ENCODE assay signal across 18 cellular contexts in genomic region chr4:13635281-13635799, GRCh38. TPM values are rescaled to one million over a fixed set of nuclear protein-coding genes. Genes with fewer than 3 reads are reported as not detected.
DNase-seq lines count a peak whose midpoint lies in the region; ATAC-seq, FAIRE-seq and TF ChIP-seq lines count a peak whose summit lies in the region.
"Had no signal": no experiment of that assay in that cellular context is flagged by ENCODE, and none has a peak within 500 bp of the region (broad histone marks: within the 10 kb centered on the region; RNA-seq: fewer than 3 reads in every experiment).

No MANE protein-coding gene starts in this region.

- H3K9me3 ChIP-seq in HepG2 (ENCODE audit: low read length) (no peaks in the 10 kb centered on the region), right lobe of liver (no peaks in the 10 kb centered on the region), SK-N-SH (no peaks in the 10 kb centered on the region), psoas muscle (no peaks in the 10 kb centered on the region)

- H3K4me1 Mint-ChIP-seq in activated naive CD4-positive, alpha-beta T cell treated with anti-CD3 and anti-CD28 coated beads, Interleukin-2, amount 10 ng/mL, durations not matched to agents 7 days and 5 days, result no peaks in the 10 kb centered on the region
- H3K4me1 Mint-ChIP-seq: CD14-positive monocyte, IgD-negative memory B cell had no signal

- no peak for FAIRE-seq in HepG2 (lab: Jason Lieb, UNC)
- FAIRE-seq: A204.1 had no signal

- no peak for TF ChIP-seq EP300 in HepG2 (IDR thresholded peaks at IDR 0.05; ENCODE audit: low read depth in 2 of 2, low read length in 2 of 2)
- no peak for TF ChIP-seq EP300 in HepG2 (CRISPR knock-in tag; IDR thresholded peaks at IDR 0.05; ENCODE audit: borderline replicate concordance)
- no peak for TF ChIP-seq EP300 in SK-N-SH (IDR thresholded peaks at IDR 0.05; ENCODE audit: borderline replicate concordance in 1 of 2, low read depth in 1 of 2, low read length in 1 of 2)

- no peak overlapping the region for H2AFZ ChIP-seq in HepG2 (ENCODE audit: low read length)
- H2AFZ ChIP-seq in SK-N-SH (ENCODE audit: low read depth), result no peak overlapping the region

- H3K27ac ChIP-seq in HepG2 (ENCODE audit: extremely low read length, insufficient read depth, low read length) (no peak overlapping the region), right lobe of liver (no peak overlapping the region), SK-N-SH (ENCODE audit: low read depth in 2 of 2, low read length in 1 of 2) (no peak overlapping the region), psoas muscle (no peak overlapping the region)

- POLR2A ChIA-PET in HepG2 (lab: Yijun Ruan, JAX), result no interaction called here
- POLR2A ChIA-PET in SK-N-SH (lab: Yijun Ruan, JAX), result no interaction called here

- no peak overlapping the region for H3K4me3 Mint-ChIP-seq in activated naive CD4-positive, alpha-beta T cell treated with anti-CD3 and anti-CD28 coated beads, Interleukin-2, amount 10 ng/mL, durations not matched to agents 7 days and 5 days
- H3K4me3 Mint-ChIP-seq: IgD-negative memory B cell had no signal

- H3K27me3 Mint-ChIP-seq in activated naive CD4-positive, alpha-beta T cell treated with anti-CD3 and anti-CD28 coated beads, Interleukin-2, amount 10 ng/mL, durations not matched to agents 7 days and 5 days, result peaks cover 13% of the 10 kb centered on the region

- H3K27ac Mint-ChIP-seq in activated naive CD4-positive, alpha-beta T cell treated with anti-CD3 and anti-CD28 coated beads, Interleukin-2, amount 10 ng/mL, durations not matched to agents 7 days and 5 days, result no peak overlapping the region
- H3K27ac Mint-ChIP-seq: CD14-positive monocyte, IgD-negative memory B cell had no signal

- intact Hi-C loops in HepG2 (cut with micrococcal nuclease; ENCODE audit: unreplicated experiment) (no loop called here), right lobe of liver (cut with DNase I) (no loop called here), psoas muscle (cut with DNase I) (no loop called here)

- H3K4me3 ChIP-seq in HepG2 (replicated peaks in 1 of 3; ENCODE audit: insufficient read depth in 1 of 3, low read depth in 2 of 3, low read length in 3 of 3), result no peak overlapping the region
- no peak overlapping the region for H3K4me3 ChIP-seq in right lobe of liver
- H3K4me3 ChIP-seq in SK-N-SH (ENCODE audit: low read depth in 2 of 2, low read length in 1 of 2), result no peak overlapping the region
- no peak overlapping the region for H3K4me3 ChIP-seq in fibroblast of mammary gland (ENCODE audit: control insufficient read depth, low read depth, low read length)
- no peak overlapping the region for H3K4me3 ChIP-seq in psoas muscle

- no peaks in the 10 kb centered on the region for H3K9me3 Mint-ChIP-seq in activated naive CD4-positive, alpha-beta T cell treated with anti-CD3 and anti-CD28 coated beads, Interleukin-2, amount 10 ng/mL, durations not matched to agents 7 days and 5 days
- H3K9me3 Mint-ChIP-seq: CD14-positive monocyte had no signal

- H3K27me3 ChIP-seq in HepG2 (ENCODE audit: control insufficient read depth in 1 of 2, insufficient read depth in 2 of 2, low read length in 2 of 2) (no peaks in the 10 kb centered on the region), right lobe of liver (no peaks in the 10 kb centered on the region), SK-N-SH (ENCODE audit: insufficient read depth) (no peaks in the 10 kb centered on the region), psoas muscle (ENCODE audit: insufficient read depth in 3 of 3, low read length in 2 of 3) (no peaks in the 10 kb centered on the region)

- H3K4me1 ChIP-seq in HepG2 (ENCODE audit: insufficient read depth, low read length) (no peaks in the 10 kb centered on the region), right lobe of liver (no peaks in the 10 kb centered on the region), SK-N-SH (ENCODE audit: control insufficient read depth in 1 of 2, insufficient read depth in 2 of 2, low read depth in 1 of 2, low read length in 1 of 2) (0 out of 4 replicates have a peak, but pooled peaks cover 0 to 3% of the 10 kb centered on the region in 2 experiments), psoas muscle (no peaks in the 10 kb centered on the region)

- H4K20me1 ChIP-seq in HepG2 (ENCODE audit: insufficient read depth, low read length), result no peaks in the 10 kb centered on the region
- H4K20me1 ChIP-seq in SK-N-SH (ENCODE audit: insufficient read depth), result no peaks in the 10 kb centered on the region

- CTCF ChIA-PET in HepG2 (lab: Yijun Ruan, JAX; ENCODE audit: low intra/inter-chr PET ratio, low total read pairs), result no interaction called here
- CTCF ChIA-PET in SK-N-SH (lab: Yijun Ruan, JAX), result no interaction called here
- CTCF ChIA-PET in activated naive CD4-positive, alpha-beta T cell treated with anti-CD3 and anti-CD28 coated beads, Interleukin-2, amount 10 ng/mL, durations not matched to agents 7 days and 5 days (lab: Charles Lee), result no interaction called here

- no peak overlapping the region for H3K4me2 ChIP-seq in HepG2 (ENCODE audit: low read depth, low read length)
- no peak overlapping the region for H3K4me2 ChIP-seq in SK-N-SH

- H3K79me2 ChIP-seq in HepG2 (ENCODE audit: insufficient read depth, low read length), result no peaks in the 10 kb centered on the region
- H3K79me2 ChIP-seq in SK-N-SH (ENCODE audit: insufficient read depth), result no peaks in the 10 kb centered on the region

- in situ Hi-C loops in HepG2 (cut with HindIII; ENCODE audit: extremely low pct_ligation_motif_present, low pct_unique_long_range_greater_than_20kb), result loop anchor here (25.0 kb wide), 2 partner anchors 1377 to 1527 kb away; partner anchors contain the start of gene CPEB2

- no peaks in the 10 kb centered on the region for H3K9me2 ChIP-seq in SK-N-SH

- TF ChIP-seq RAD21 in HepG2 (CRISPR knock-in tag; IDR thresholded peaks at IDR 0.05) (no peak), SK-N-SH (IDR thresholded peaks at IDR 0.05; ENCODE audit: low read length) (no peak)

- no peak overlapping the region for H3K9ac ChIP-seq in HepG2 (ENCODE audit: insufficient read depth, low read depth, low read length)
- H3K9ac ChIP-seq in SK-N-SH, result no peak overlapping the region

- no peaks in the 10 kb centered on the region for H3K36me3 ChIP-seq in HepG2 (replicated peaks in 1 of 2; ENCODE audit: control insufficient read depth in 1 of 2, insufficient read depth in 2 of 2, low read length in 2 of 2)
- H3K36me3 ChIP-seq in right lobe of liver, result no peaks in the 10 kb centered on the region
- no peaks in the 10 kb centered on the region for H3K36me3 ChIP-seq in SK-N-SH (replicated peaks in 1 of 2; ENCODE audit: control insufficient read depth in 1 of 2, insufficient read depth in 2 of 2, low read length in 1 of 2)
- no peaks in the 10 kb centered on the region for H3K36me3 ChIP-seq in psoas muscle (ENCODE audit: insufficient read depth in 1 of 2, low read depth in 1 of 2)

- WGBS in HepG2 (ENCODE audit: low lambda C conversion rate), result 0% methylated on average over 1 of the region's 1 CpG
- 100% methylated on average over 1 of the region's 1 CpG for WGBS in right lobe of liver (ENCODE audit: insufficient coverage, low coverage, low lambda C conversion rate, missing lambda C conversion rate)
- WGBS in SK-N-SH (ENCODE audit: low lambda C conversion rate), result 64% methylated on average over 1 of the region's 1 CpG
- 83 to 86% (median 85%) methylated on average over 1 of the region's 1 CpG for WGBS in psoas muscle, 3 donors

- peaks cover 7% of the 10 kb centered on the region for H3F3A ChIP-seq in SK-N-SH (replicated peaks; ENCODE audit: insufficient read depth)

- ATAC-seq in HepG2 (no peak), right lobe of liver (no peak), psoas muscle (no peak)

- BruUV-seq in HepG2 (replicated peaks; lab: Mats Ljungman, UMichigan), result no TSS peak

- no peaks in the 10 kb centered on the region for H3K36me3 Mint-ChIP-seq in activated naive CD4-positive, alpha-beta T cell treated with anti-CD3 and anti-CD28 coated beads, Interleukin-2, amount 10 ng/mL, durations not matched to agents 7 days and 5 days
- H3K36me3 Mint-ChIP-seq: CD14-positive monocyte had no signal

- TF ChIP-seq CTCF in HepG2 (CRISPR knock-in tag; IDR thresholded peaks at IDR 0.05), result no peak
- TF ChIP-seq CTCF in right lobe of liver (IDR thresholded peaks at IDR 0.05), result no peak
- TF ChIP-seq CTCF in SK-N-SH (IDR thresholded peaks at IDR 0.05), result no peak
- no peak for TF ChIP-seq CTCF in fibroblast of mammary gland (conservative IDR thresholded peaks at IDR 0.05; ENCODE audit: control insufficient read depth, insufficient read depth, low read depth, low read length)
- no peak for TF ChIP-seq CTCF in psoas muscle (IDR thresholded peaks at IDR 0.05)

- no peak for DNase-seq in HepG2 (ENCODE audit: low spot score)
- no peak for DNase-seq in right lobe of liver
- DNase-seq in SK-N-SH, result no peak
- peak; percentile 25 for DNase-seq in fibroblast of mammary gland (ENCODE audit: low read depth)
- DNase-seq in psoas muscle, result no peak
- no peak for DNase-seq in activated naive CD4-positive, alpha-beta T cell treated with anti-CD3 and anti-CD28 coated beads, Interleukin-2, amount 10 ng/mL, durations not matched to agents 7 days and 5 days
- no peak for DNase-seq in OCI-M2 (lab: John Stamatoyannopoulos, UW; ENCODE audit: unreplicated experiment)
- DNase-seq: DMS 273 treated with DMSO at 0.1 percent for 48 hours, GF-D8, H7, NCI-H187 treated with DMSO at 0.1 percent for 48 hours, NCI-H69, OCI-M1, RPMI8226, SIG-M5 had no signal

- no peak for TF ChIP-seq POLR2A in HepG2 (IDR thresholded peaks at IDR 0.05; ENCODE audit: insufficient read depth in 1 of 2, low read depth in 2 of 2, low read length in 2 of 2)
- no peak for TF ChIP-seq POLR2A in right lobe of liver (IDR thresholded peaks at IDR 0.05)

RNA-seq across cellular contexts. Expression of gene BOD1L1, which starts 7.8 kb away (rescaled TPM):
- total RNA-seq in HepG2 (2016; rRNA removed; fragmentation: Illumina TruSeq; extraction: Trizol) (17.9 and 22.7 TPM in 2 replicates), right lobe of liver (10 to 100 TPM in 5 of 6 experiments, 1 to 10 TPM in 1; 8.7 to 13.8 (median 11.6) TPM), psoas muscle (10 to 100 TPM; 13.7 to 19.3 (median 15.6) TPM)
- 2.3 and 2.8 TPM in 2 replicates for total RNA-seq in HepG2 (2016; cell fraction: cytosol; rRNA removed; fragmentation: Illumina TruSeq; extraction: Trizol; ENCODE audit: low read depth)
- total RNA-seq in HepG2 (2016; cell fraction: insoluble cytoplasmic fraction; rRNA removed; fragmentation: Illumina TruSeq; extraction: Trizol), result 15.8 and 22.0 TPM in 2 replicates
- total RNA-seq in HepG2 (2016; cell fraction: membrane; rRNA removed; fragmentation: Illumina TruSeq; extraction: Trizol), result 4.8 and 5.1 TPM in 2 replicates
- total RNA-seq in HepG2 (2016; cell fraction: nucleus; rRNA removed; fragmentation: Illumina TruSeq; extraction: Trizol), result 40.8 and 44.9 TPM in 2 replicates
- polyA plus RNA-seq in HepG2 (2011; rRNA removed) (10.7 and 11.7 TPM in 2 replicates), SK-N-SH (2012; rRNA removed) (12.5 and 14.4 TPM in 2 replicates), psoas muscle (10 to 100 TPM in 1 of 3 donors, 1 to 10 TPM in 2; 6.0 to 12.8 (median 7.9) TPM)
- 4.8 and 6.3 TPM in 2 replicates for polyA plus RNA-seq in HepG2 (2011; cell fraction: cytosol; rRNA removed)
- polyA plus RNA-seq in HepG2 (2011; cell fraction: nucleus; rRNA removed), result 16.0 and 46.5 TPM in 2 replicates
- polyA plus RNA-seq in HepG2 (2012), result 13.4 and 16.1 TPM in 2 replicates
- 0.58 and 1.0 TPM in 2 replicates for polyA plus RNA-seq in HepG2 (2016; cell fraction: cytosol; fragmentation: Illumina TruSeq; extraction: Trizol; ENCODE audit: low read depth)
- polyA plus RNA-seq in HepG2 (2016; cell fraction: insoluble cytoplasmic fraction; fragmentation: Illumina TruSeq; extraction: Trizol; ENCODE audit: low read depth), result 14.3 and 16.2 TPM in 2 replicates
- polyA plus RNA-seq in HepG2 (2016; cell fraction: membrane; fragmentation: Illumina TruSeq; extraction: Trizol; ENCODE audit: low read depth), result 1.9 TPM in 2 replicates
- 33.3 and 41.9 TPM in 2 replicates for polyA plus RNA-seq in HepG2 (2016; cell fraction: nucleus; fragmentation: Illumina TruSeq; extraction: Trizol; ENCODE audit: insufficient read depth, low read depth)
- 8.9 and 16.2 TPM in 2 replicates for polyA minus RNA-seq in HepG2 (2011; rRNA and poly(A)+ RNA removed; ENCODE audit: low replicate concordance)
- polyA minus RNA-seq in HepG2 (2011; cell fraction: cytosol; rRNA and poly(A)+ RNA removed), result 13.9 and 14.4 TPM in 2 replicates
- polyA minus RNA-seq in HepG2 (2011; cell fraction: nucleus; rRNA and poly(A)+ RNA removed), result 64.6 and 77.0 TPM in 2 replicates
- 14.3 and 15.5 TPM in 2 replicates for polyA plus RNA-seq in SK-N-SH (2012; cell fraction: cytosol; rRNA removed)
- polyA plus RNA-seq in SK-N-SH (2012; cell fraction: nucleus; rRNA removed), result 12.5 and 33.1 TPM in 2 replicates

Comparison
In these comparisons a context has a peak if more than half of its experiments do, and no peak if none do; other contexts are left out.
1. Of the 25 proteins assayed by ChIP-seq in both HepG2 and SK-N-SH: peak only in HepG2: none; only in SK-N-SH: NFIC; in both: none; in neither: 24.